18 cellular contexts compared by ENCODE assay signal in genomic region chr4:142443469-142443868, GRCh38.
"Had no signal": no experiment of that assay in that cellular context is flagged by ENCODE, and none has a peak within 500 bp of the region (broad histone marks: within the 10 kb centered on the region; RNA-seq: fewer than 3 reads in every experiment).

No MANE protein-coding gene starts in this region.

- DNase-seq: activated CD8-positive, alpha-beta memory T cell treated with anti-CD3 and anti-CD28 coated beads for 24 hours; activated CD8-positive, alpha-beta memory T cell treated with anti-CD3 and anti-CD28 coated beads, Interleukin-2, amount 50 U/mL, for 48 hours; activated gamma-delta T cell; heart right ventricle; psoas muscle; right cardiac atrium; T-helper 9 cell had no signal

- H3K4me1 ChIP-seq: ascending aorta, psoas muscle, tibial nerve had no signal

- H3K4me1 Mint-ChIP-seq: central memory CD8-positive, alpha-beta T cell; memory B cell had no signal

- H3K4me3 Mint-ChIP-seq: central memory CD8-positive, alpha-beta T cell; memory B cell; naive thymus-derived CD4-positive, alpha-beta T cell; stimulated activated naive CD8-positive, alpha-beta T cell treated with anti-CD3 and anti-CD28 coated beads, Interleukin-15, Interleukin-2, amounts not matched to agents 100 ng/mL and 50 ng/mL, for 24 hours; T-cell had no signal

- H3K27ac Mint-ChIP-seq: memory B cell; stimulated activated naive CD8-positive, alpha-beta T cell treated with anti-CD3 and anti-CD28 coated beads, Interleukin-15, Interleukin-2, amounts not matched to agents 100 ng/mL and 50 ng/mL, for 24 hours; T-cell had no signal

- H3K4me3 ChIP-seq: ascending aorta, coronary artery, heart right ventricle, psoas muscle, skin epidermis, tibial nerve had no signal

- H3K36me3 Mint-ChIP-seq: memory B cell had no signal

- H3K27me3 ChIP-seq: ascending aorta, heart right ventricle, tibial nerve had no signal

- H3K9me3 ChIP-seq: tibial nerve had no signal

- H3K9me3 Mint-ChIP-seq: central memory CD8-positive, alpha-beta T cell had no signal

- ATAC-seq: activated CD4-positive, CD25-positive, alpha-beta regulatory T cell treated with anti-CD3 and anti-CD28 coated beads, Interleukin-2, amount 50 U/mL, for 24 hours; esophagus mucosa; heart right ventricle; naive thymus-derived CD4-positive, alpha-beta T cell; psoas muscle; right cardiac atrium; T-cell had no signal

- H3K27me3 Mint-ChIP-seq: central memory CD8-positive, alpha-beta T cell; memory B cell; naive thymus-derived CD4-positive, alpha-beta T cell; stimulated activated naive CD8-positive, alpha-beta T cell treated with anti-CD3 and anti-CD28 coated beads, Interleukin-15, Interleukin-2, amounts not matched to agents 100 ng/mL and 50 ng/mL, for 24 hours; T-cell had no signal

- H3K36me3 ChIP-seq: ascending aorta, heart right ventricle, tibial nerve had no signal

- H3K27ac ChIP-seq: ascending aorta, coronary artery, heart right ventricle, psoas muscle, skin epidermis, tibial nerve had no signal
